1 cellular context compared by ENCODE assay signal in the genomic region with DNA sequence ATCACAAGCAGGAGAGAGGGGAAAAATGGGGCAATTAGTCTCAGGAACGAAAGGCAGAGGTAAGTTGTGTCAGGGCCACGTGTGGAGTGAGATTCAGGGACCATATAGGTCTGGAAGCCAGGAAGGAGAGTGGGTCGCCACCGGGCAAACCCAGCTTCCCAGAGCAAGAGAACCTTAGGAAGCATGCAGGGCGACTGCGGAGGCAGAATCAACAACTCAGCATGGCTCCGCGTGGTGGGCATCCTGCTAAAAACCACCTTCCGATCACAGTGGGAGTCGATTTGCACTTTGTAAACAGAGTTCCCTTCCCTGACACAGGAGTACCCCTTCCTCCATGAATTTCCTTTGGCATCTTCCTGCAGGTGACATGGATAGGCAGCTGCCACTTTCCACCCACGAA.
TF ChIP-seq lines count a peak whose summit lies in the region.

No MANE protein-coding gene starts in this region.

TF ChIP-seq in H1, 55 proteins besides CTCF, POLR2A, EP300 and RAD21:
- TF ChIP-seq CBX8 (IDR thresholded peaks at IDR 0.05; ENCODE audit: borderline replicate concordance, low read depth, low read length), result no peak
- no peak for TF ChIP-seq CHD1 (IDR thresholded peaks at IDR 0.05; ENCODE audit: low read depth, low read length)
- 0 out of 2 replicates have a peak, but pooled peaks have one; percentile 8 for TF ChIP-seq YY1 (IDR thresholded peaks at IDR 0.05; ENCODE audit: low read depth, low read length)
TF ChIP-seq in H1: peak in this region for 1.
